8 cellular contexts compared by ENCODE assay signal in genomic region chr1:11320153-11320936, GRCh38. TPM values are rescaled to one million over a fixed set of nuclear protein-coding genes. Genes with fewer than 3 reads are reported as not detected.
DNase-seq lines count a peak whose midpoint lies in the region; ATAC-seq and TF ChIP-seq lines count a peak whose summit lies in the region.

No MANE protein-coding gene starts in this region.

- ATAC-seq in PC-3 (peak; percentile 64), right lobe of liver (peak; percentile 24 to 57 (median 34)), GM19467 (IDR thresholded peaks at IDR 0.05; ENCODE audit: unreplicated experiment) (no peak)

- no peak overlapping the region for H3K27ac ChIP-seq in PC-3 (ENCODE audit: low read length)
- H3K27ac ChIP-seq in right lobe of liver: no peak overlapping the region

- peak; percentile 40 for DNase-seq in PC-3
- peak; percentile 51 for DNase-seq in activated naive CD4-positive, alpha-beta T cell treated with anti-CD3 and anti-CD28 coated beads, Interleukin-2, amount 50 U/mL, for 16 hours
- no peak for DNase-seq in right lobe of liver
- DNase-seq in NCI-H1694 (lab: John Stamatoyannopoulos, UW): no peak
- no peak for DNase-seq in hippocampal formation (lab: John Stamatoyannopoulos, UW)
- DNase-seq in NCI-H187 treated with DMSO at 0.1 percent for 48 hours (lab: John Stamatoyannopoulos, UW): no peak

- WGBS in right lobe of liver (ENCODE audit: insufficient coverage, low coverage, low lambda C conversion rate, missing lambda C conversion rate): 5% methylated on average over 9 of the region's 15 CpGs

- BruUV-seq in PC-3 (replicated peaks; lab: Mats Ljungman, UMichigan): no TSS peak

- CTCF ChIA-PET in PC-3 (lab: Charles Lee): no interaction called here

- no peak overlapping the region for H3K4me2 ChIP-seq in PC-3 (ENCODE audit: low read length)

- H4K20me1 ChIP-seq in PC-3 (ENCODE audit: low read length): no peaks in the 10 kb centered on the region

- H3K27me3 ChIP-seq in PC-3 (ENCODE audit: low read length) (no peaks in the 10 kb centered on the region), right lobe of liver (no peaks in the 10 kb centered on the region)

- POLR2A ChIA-PET in PC-3 (lab: Charles Lee; ENCODE audit: unreplicated experiment): no interaction called here

- intact Hi-C loops in PC-3 (cut with micrococcal nuclease): no loop called here
- intact Hi-C loops in right lobe of liver (cut with DNase I): no loop called here

- H3K9me3 ChIP-seq in PC-3 (ENCODE audit: low read length): no peaks in the 10 kb centered on the region
- H3K9me3 ChIP-seq in right lobe of liver: no peaks in the 10 kb centered on the region

- no peak overlapping the region for H3K9ac ChIP-seq in PC-3 (ENCODE audit: low read length)

- no peaks in the 10 kb centered on the region for H3K36me3 ChIP-seq in PC-3 (ENCODE audit: low read depth, low read length)
- no peaks in the 10 kb centered on the region for H3K36me3 ChIP-seq in right lobe of liver

- no peaks in the 10 kb centered on the region for H3K9me2 ChIP-seq in PC-3 (replicated peaks; ENCODE audit: low read length)

- TF ChIP-seq CTCF in GM12875 (IDR thresholded peaks at IDR 0.05; ENCODE audit: borderline replicate concordance, insufficient read depth, low read depth, low read length) (peak; percentile 87), PC-3 (conservative IDR thresholded peaks at IDR 0.05; ENCODE audit: low read depth, low read length) (peak; percentile 83), right lobe of liver (IDR thresholded peaks at IDR 0.05) (peak; percentile 30 to 53 (median 46))

- H3F3A ChIP-seq in PC-3 (ENCODE audit: low read length, unreplicated experiment): no peaks in the 10 kb centered on the region

- H3K4me1 ChIP-seq in PC-3 (ENCODE audit: insufficient read depth, low read length) (no peaks in the 10 kb centered on the region), right lobe of liver (no peaks in the 10 kb centered on the region)

- no peak overlapping the region for H2AFZ ChIP-seq in PC-3 (ENCODE audit: low read length)

- H3K4me3 ChIP-seq in GM12875 (ENCODE audit: low read depth, low read length): no peak overlapping the region
- H3K4me3 ChIP-seq in PC-3 (ENCODE audit: low read length): no peak overlapping the region
- no peak overlapping the region for H3K4me3 ChIP-seq in right lobe of liver

- no peaks in the 10 kb centered on the region for H3K79me2 ChIP-seq in PC-3 (ENCODE audit: low read length)

- TF ChIP-seq POLR2A in right lobe of liver (IDR thresholded peaks at IDR 0.05): no peak

RNA-seq across cellular contexts. Expression of gene UBIAD1, which starts 47.3 kb away (rescaled TPM):
- total RNA-seq in PC-3 (2014; rRNA removed): 14.5 and 14.8 TPM in 2 replicates
- total RNA-seq in right lobe of liver: 10 to 100 TPM in 3 of 6 experiments, 1 to 10 TPM in 3; 7.0 to 11.4 (median 9.7) TPM

RNA-seq across cellular contexts. Expression of gene MTOR, which starts 58.0 kb away (rescaled TPM):
- total RNA-seq in PC-3 (2014; rRNA removed) (48.0 and 53.6 TPM in 2 replicates), right lobe of liver (10 to 100 TPM; 25.1 to 35.3 (median 32.4) TPM)

Comparison
In these comparisons a context has a peak if more than half of its experiments do, and no peak if none do; other contexts are left out.
1. DNase-seq: peak in PC-3 (single experiment) and activated naive CD4-positive, alpha-beta T cell treated with anti-CD3 and anti-CD28 coated beads, Interleukin-2, amount 50 U/mL, for 16 hours (single experiment); none in right lobe of liver (0 of 3), NCI-H1694 (single experiment), hippocampal formation (0 of 2) and NCI-H187 treated with DMSO at 0.1 percent for 48 hours (single experiment).
2. Peak in every context shown above with its lines, with median percentiles within 50 percentile points of each other: CTCF ChIP-seq.